In the genomic region with DNA sequence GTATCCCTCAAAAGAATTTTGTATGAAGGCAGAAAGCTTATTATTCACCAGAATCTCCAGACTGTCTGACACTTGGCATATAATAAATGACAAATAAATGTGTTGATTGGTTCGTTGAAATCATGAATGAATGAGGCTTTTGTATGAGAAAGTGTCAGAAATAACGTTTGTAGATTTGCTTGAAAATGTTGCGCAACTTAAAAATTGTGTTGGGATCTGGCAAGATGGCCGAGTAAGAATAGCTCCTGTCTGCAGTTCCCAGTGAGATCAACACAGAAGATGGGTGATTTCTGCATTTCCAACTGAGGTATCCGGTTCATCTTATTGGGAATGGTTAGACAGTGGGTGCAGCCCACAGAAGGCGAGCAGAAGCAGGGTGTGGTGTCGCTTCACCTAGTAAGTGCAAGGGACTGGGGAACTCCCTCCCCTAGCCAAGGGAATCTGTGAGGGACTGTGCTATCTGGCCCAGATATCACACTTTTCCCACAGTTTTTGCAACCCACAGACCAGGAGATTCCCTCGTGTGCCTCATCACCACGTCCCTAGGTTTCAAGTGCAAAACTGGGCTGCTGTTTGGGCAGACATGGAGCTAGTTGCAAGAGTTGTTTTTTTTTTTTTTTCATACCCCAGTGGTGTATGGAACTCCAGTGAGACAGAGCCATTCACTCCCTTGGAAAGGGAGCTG, we compare ENCODE assay signal across 34 cellular contexts.
"Had no signal": no experiment of that assay in that cellular context is flagged by ENCODE, and none has a peak within 500 bp of the region (broad histone marks: within the 10 kb centered on the region; RNA-seq: fewer than 3 reads in every experiment).

No MANE protein-coding gene starts in this region.

- H3K4me3 Mint-ChIP-seq: activated B cell treated with CpG ODN at 0.5 μM for 24 hours; activated CD4-positive, alpha-beta memory T cell treated with anti-CD3 and anti-CD28 coated beads for 36 hours; activated CD8-positive, alpha-beta memory T cell treated with anti-CD3 and anti-CD28 coated beads, Interleukin-2, amount 10 ng/mL, durations not matched to agents 7 days and 5 days; activated naive CD8-positive, alpha-beta T cell treated with anti-CD3 and anti-CD28 coated beads for 36 hours had no signal

- H3K9me3 ChIP-seq: Peyer's patch had no signal

- H3K27ac Mint-ChIP-seq: activated B cell treated with CpG ODN at 0.5 μM for 24 hours; activated CD4-positive, alpha-beta memory T cell treated with anti-CD3 and anti-CD28 coated beads for 36 hours; activated CD8-positive, alpha-beta memory T cell treated with anti-CD3 and anti-CD28 coated beads, Interleukin-2, amount 10 ng/mL, durations not matched to agents 7 days and 5 days; activated naive CD8-positive, alpha-beta T cell treated with anti-CD3 and anti-CD28 coated beads for 36 hours had no signal

- H3K27ac ChIP-seq: brain microvascular endothelial cell, Peyer's patch, VCaP had no signal

- H3K4me1 Mint-ChIP-seq: activated B cell treated with CpG ODN at 0.5 μM for 24 hours; activated CD8-positive, alpha-beta memory T cell treated with anti-CD3 and anti-CD28 coated beads, Interleukin-2, amount 10 ng/mL, durations not matched to agents 7 days and 5 days; activated naive CD8-positive, alpha-beta T cell treated with anti-CD3 and anti-CD28 coated beads for 36 hours had no signal

- H3K36me3 ChIP-seq: brain microvascular endothelial cell, Peyer's patch had no signal

- H3K27me3 ChIP-seq: brain microvascular endothelial cell, Peyer's patch had no signal

- DNase-seq: activated B cell treated with CpG ODN at 0.5 μM for 24 hours; activated CD4-positive, alpha-beta memory T cell treated with anti-CD3 and anti-CD28 coated beads for 36 hours; activated CD4-positive, alpha-beta T cell treated with anti-CD3 and anti-CD28 coated beads for 4 hours; activated CD4-positive, alpha-beta T cell treated with anti-CD3 and anti-CD28 coated beads, Interleukin-2, amount 50 U/mL, for 1 hour; activated CD4-positive, CD25-positive, alpha-beta regulatory T cell treated with anti-CD3 and anti-CD28 coated beads, Interleukin-2, amount 50 U/mL, for 72 hours; activated CD8-positive, alpha-beta memory T cell treated with anti-CD3 and anti-CD28 coated beads for 24 hours; activated CD8-positive, alpha-beta memory T cell treated with anti-CD3 and anti-CD28 coated beads, Interleukin-2, amount 10 ng/mL, durations not matched to agents 7 days and 5 days; activated CD8-positive, alpha-beta memory T cell treated with anti-CD3 and anti-CD28 coated beads, Interleukin-2, amount 50 U/mL, for 48 hours; activated effector memory CD4-positive, alpha-beta T cell treated with Interleukin-2 at 50 U/mL for 16 hours; activated naive CD4-positive, alpha-beta T cell treated with anti-CD3 and anti-CD28 coated beads, Interleukin-2, amount 50 U/mL, for 16 hours; activated naive CD8-positive, alpha-beta T cell treated with anti-CD3 and anti-CD28 coated beads for 36 hours; activated T-cell treated with anti-CD3 and anti-CD28 coated beads, Interleukin-2, amount 50 U/mL, for 48 hours; amniotic stem cell; aorta; brain microvascular endothelial cell; MV-4-11; NCI-H1092; NCI-H1436 treated with DMSO at 0.1 percent for 48 hours; NCI-H1694 treated with DMSO at 0.1 percent for 48 hours; NCI-H2029 treated with DMSO at 0.1 percent for 48 hours; NCI-H2107; NCI-H2171; NCI-H510A; NCI-H526; NCI-H748 treated with DMSO at 0.1 percent for 48 hours; NK-92 treated with Interleukin-12 subunit alpha and Interleukin-12 subunit beta, amount 100 ng/mL, for 24 hours; PC-3; RPMI8226; SW 1271; T-helper 1 cell; T-helper 2 cell; T-helper 9 cell had no signal

- H3K36me3 Mint-ChIP-seq: activated CD4-positive, alpha-beta memory T cell treated with anti-CD3 and anti-CD28 coated beads for 36 hours; activated CD8-positive, alpha-beta memory T cell treated with anti-CD3 and anti-CD28 coated beads, Interleukin-2, amount 10 ng/mL, durations not matched to agents 7 days and 5 days; activated naive CD8-positive, alpha-beta T cell treated with anti-CD3 and anti-CD28 coated beads for 36 hours had no signal

- H3K27me3 Mint-ChIP-seq: activated B cell treated with CpG ODN at 0.5 μM for 24 hours; activated CD4-positive, alpha-beta memory T cell treated with anti-CD3 and anti-CD28 coated beads for 36 hours; activated CD8-positive, alpha-beta memory T cell treated with anti-CD3 and anti-CD28 coated beads, Interleukin-2, amount 10 ng/mL, durations not matched to agents 7 days and 5 days; activated naive CD8-positive, alpha-beta T cell treated with anti-CD3 and anti-CD28 coated beads for 36 hours had no signal

- H3K4me3 ChIP-seq: Peyer's patch had no signal

- H3K9me3 Mint-ChIP-seq: activated B cell treated with CpG ODN at 0.5 μM for 24 hours; activated CD4-positive, alpha-beta memory T cell treated with anti-CD3 and anti-CD28 coated beads for 36 hours; activated naive CD8-positive, alpha-beta T cell treated with anti-CD3 and anti-CD28 coated beads for 36 hours had no signal

- ATAC-seq: activated CD8-positive, alpha-beta memory T cell treated with anti-CD3 and anti-CD28 coated beads, Interleukin-2, amount 10 ng/mL, durations not matched to agents 7 days and 5 days; PC-3 had no signal
